Comparison of ENCODE assay signal across 13 cellular contexts in genomic region chr3:73498764-73499622, GRCh38.
DNase-seq lines count a peak whose midpoint lies in the region; ATAC-seq and TF ChIP-seq lines count a peak whose summit lies in the region.
"Had no signal": no experiment of that assay in that cellular context is flagged by ENCODE, and none has a peak within 500 bp of the region (broad histone marks: within the 10 kb centered on the region; RNA-seq: fewer than 3 reads in every experiment).

No MANE protein-coding gene starts in this region.

- no peak for TF ChIP-seq EP300 in gastroesophageal sphincter (IDR thresholded peaks at IDR 0.05)

- no peaks in the 10 kb centered on the region for H3K36me3 ChIP-seq in heart left ventricle
- no peaks in the 10 kb centered on the region for H3K36me3 ChIP-seq in aorta (ENCODE audit: control insufficient read depth in 1 of 2, insufficient read depth in 2 of 2, low read length in 1 of 2)
- H3K36me3 ChIP-seq in gastroesophageal sphincter, result no peaks in the 10 kb centered on the region

- H3K27me3 ChIP-seq in heart left ventricle (no peaks in the 10 kb centered on the region), aorta (ENCODE audit: control insufficient read depth in 1 of 2, insufficient read depth in 2 of 2, low read length in 1 of 2) (no peaks in the 10 kb centered on the region), gastroesophageal sphincter (no peaks in the 10 kb centered on the region)
- H3K27me3 ChIP-seq: testis had no signal

- H3K27ac ChIP-seq in heart left ventricle (peak overlapping the region in 10 of 12 donors; percentile 17 to 67 (median 38)), aorta (ENCODE audit: low read depth in 1 of 2, low read length in 2 of 2) (no peak overlapping the region), gastroesophageal sphincter (peak overlapping the region in 1 of 4 donors; percentile 9)
- H3K27ac ChIP-seq: testis had no signal

- WGBS in heart left ventricle, 4 donors, result 55 to 73% (median 65%) methylated on average over 23 of the region's 23 CpGs
- 86 to 88% methylated on average over 23 of the region's 23 CpGs for WGBS in aorta, 2 donors
- 71 to 80% methylated on average over 7 to 20 of the region's 23 CpGs for WGBS in gastroesophageal sphincter (ENCODE audit: low coverage in 1 of 2), 2 donors

- no peaks in the 10 kb centered on the region for H3K9me3 ChIP-seq in heart left ventricle
- H3K9me3 ChIP-seq in aorta (ENCODE audit: control insufficient read depth, low read length), result no peaks in the 10 kb centered on the region
- H3K9me3 ChIP-seq in gastroesophageal sphincter, result no peaks in the 10 kb centered on the region
- H3K9me3 ChIP-seq: testis had no signal

- DNase-seq in GM13977 (ENCODE audit: low spot score) (peak; percentile 45), heart left ventricle (peak in 3 of 5 donors; percentile 27 to 66 (median 63)), aorta (no peak), islet precursor cell (no peak)
- DNase-seq: amniotic stem cell; CD4-positive, alpha-beta memory T cell; MM.1S; naive B cell; retina; testis had no signal

- H3K4me3 ChIP-seq in heart left ventricle, result no peak overlapping the region
- no peak overlapping the region for H3K4me3 ChIP-seq in aorta (ENCODE audit: low read length in 2 of 2)
- no peak overlapping the region for H3K4me3 ChIP-seq in gastroesophageal sphincter
- H3K4me3 ChIP-seq: testis had no signal

- H3K4me1 ChIP-seq in heart left ventricle, result peaks cover 0 to 60% (median 19%) of the 10 kb centered on the region in 12 donors
- peaks cover 5 to 9% of the 10 kb centered on the region in 2 donors for H3K4me1 ChIP-seq in aorta (ENCODE audit: control insufficient read depth in 1 of 2, insufficient read depth in 2 of 2, low read length in 2 of 2)
- peaks cover 7 to 93% (median 9%) of the 10 kb centered on the region in 3 donors for H3K4me1 ChIP-seq in gastroesophageal sphincter
- H3K4me1 ChIP-seq: testis had no signal

- TF ChIP-seq CTCF in GM13977 (IDR thresholded peaks at IDR 0.05; ENCODE audit: extremely low read depth, insufficient read depth, missing control alignments) (no peak), heart left ventricle (IDR thresholded peaks at IDR 0.05) (no peak), gastroesophageal sphincter (IDR thresholded peaks at IDR 0.05) (no peak)

- in situ Hi-C loops in GM13977 (cut with MboI; ENCODE audit: low pct_unique_long_range_greater_than_20kb, low sequenced_read_pairs, unreplicated experiment), result no loop called here

- ATAC-seq in GM19452 (IDR thresholded peaks at IDR 0.05; ENCODE audit: unreplicated experiment) (peak; percentile 60), HG03439 (IDR thresholded peaks at IDR 0.05; ENCODE audit: unreplicated experiment) (peak; percentile 67), heart left ventricle (peak; percentile 76 to 84 (median 79)), aorta (ENCODE audit: low FRiP score) (no peak), gastroesophageal sphincter (no peak)

- intact Hi-C loops in heart left ventricle (cut with DNase I), result loop anchor here in 2 of 10 donors (2.0 to 5.0 kb wide), 2 partner anchors 42 kb away; no protein-coding TSS in a partner anchor
- intact Hi-C loops in aorta (cut with DNase I), result loop anchor here in 1 of 2 donors (10.0 kb wide), 1 partner anchor 274 kb away; no protein-coding TSS in a partner anchor

- TF ChIP-seq POLR2A in heart left ventricle (IDR thresholded peaks at IDR 0.05) (no peak), gastroesophageal sphincter (IDR thresholded peaks at IDR 0.05) (no peak)

Comparison
In these comparisons a context has a peak if more than half of its experiments do, and no peak if none do; other contexts are left out.
1. DNase-seq: peak in GM13977 (single experiment) and heart left ventricle (3 of 5); none in aorta (0 of 2) and islet precursor cell (single experiment).
2. ATAC-seq: peak in GM19452 (single experiment), HG03439 (single experiment) and heart left ventricle (4 of 4); none in aorta (single experiment) and gastroesophageal sphincter (single experiment).
3. H3K27ac ChIP-seq: peak in heart left ventricle (10 of 12); none in aorta (0 of 2).